Comparison of ENCODE assay signal across 27 cellular contexts in genomic region chr2:31251851-31252250, GRCh38. TPM values are rescaled to one million over a fixed set of nuclear protein-coding genes. Genes with fewer than 3 reads are reported as not detected.
"Had no signal": no experiment of that assay in that cellular context is flagged by ENCODE, and none has a peak within 500 bp of the region (broad histone marks: within the 10 kb centered on the region; RNA-seq: fewer than 3 reads in every experiment).

No MANE protein-coding gene starts in this region.

- H3K4me1 ChIP-seq: ascending aorta, body of pancreas had no signal

- H3K4me3 Mint-ChIP-seq: activated CD4-positive, alpha-beta memory T cell treated with anti-CD3 and anti-CD28 coated beads for 36 hours; activated CD4-positive, alpha-beta T cell treated with anti-CD3 and anti-CD28 coated beads, Interleukin-2, amount 10 ng/mL, durations not matched to agents 7 days and 5 days; activated naive CD8-positive, alpha-beta T cell treated with anti-CD3 and anti-CD28 coated beads, Interleukin-2, amount 50 U/mL, for 24 hours; activated T-cell treated with anti-CD3 and anti-CD28 coated beads, Interleukin-2, amount 50 U/mL, for 4 hours; central memory CD8-positive, alpha-beta T cell; T-helper 1 cell treated with Interleukin-12 subunit alpha and Interleukin-12 subunit beta and Interleukin-4 antibody, amounts not matched to agents 30 μg/mL and 1 μg/mL, for 36 hours; WTC11 had no signal

- DNase-seq: activated CD4-positive, alpha-beta memory T cell treated with anti-CD3 and anti-CD28 coated beads for 36 hours; activated CD4-positive, alpha-beta T cell treated with anti-CD3 and anti-CD28 coated beads, Interleukin-2, amount 10 ng/mL, durations not matched to agents 7 days and 5 days; activated CD8-positive, alpha-beta memory T cell treated with anti-CD3 and anti-CD28 coated beads for 24 hours; activated effector memory CD4-positive, alpha-beta T cell treated with anti-CD3 and anti-CD28 coated beads, Interleukin-2, amount 50 U/mL, for 16 hours; activated naive CD4-positive, alpha-beta T cell treated with Interleukin-2 at 50 U/mL for 16 hours; activated naive CD8-positive, alpha-beta T cell treated with anti-CD3 and anti-CD28 coated beads, Interleukin-2, amount 50 U/mL, for 24 hours; activated T-cell treated with anti-CD3 and anti-CD28 coated beads, Interleukin-2, amount 50 U/mL, for 4 hours; amniotic stem cell; body of pancreas; KBM-7; NCI-H1092; NCI-H1417; NCI-H1694; NCI-H2029; NCI-H2107; NCI-H2171 treated with DMSO at 0.1 percent for 48 hours; NCI-H226; NCI-H510A; NCI-H526 treated with DMSO at 0.1 percent for 48 hours; NCI-H82; PC-3; SHP77 treated with DMSO at 0.1 percent for 48 hours had no signal

- H3K36me3 Mint-ChIP-seq: activated CD4-positive, alpha-beta memory T cell treated with anti-CD3 and anti-CD28 coated beads for 36 hours; activated naive CD4-positive, alpha-beta T cell treated with anti-CD3 and anti-CD28 coated beads, Interleukin-2, amount 50 U/mL, for 72 hours had no signal

- H3K27me3 ChIP-seq: ascending aorta, body of pancreas had no signal

- H3K9me3 ChIP-seq: ascending aorta, body of pancreas had no signal

- H3K27ac ChIP-seq: ascending aorta, body of pancreas had no signal

- H3K27ac Mint-ChIP-seq: activated CD4-positive, alpha-beta memory T cell treated with anti-CD3 and anti-CD28 coated beads for 36 hours; activated CD4-positive, alpha-beta T cell treated with anti-CD3 and anti-CD28 coated beads, Interleukin-2, amount 10 ng/mL, durations not matched to agents 7 days and 5 days; activated naive CD4-positive, alpha-beta T cell treated with anti-CD3 and anti-CD28 coated beads, Interleukin-2, amount 50 U/mL, for 72 hours; activated naive CD8-positive, alpha-beta T cell treated with anti-CD3 and anti-CD28 coated beads, Interleukin-2, amount 50 U/mL, for 24 hours; T-helper 1 cell treated with Interleukin-12 subunit alpha and Interleukin-12 subunit beta and Interleukin-4 antibody, amounts not matched to agents 30 μg/mL and 1 μg/mL, for 36 hours; WTC11 had no signal

- ATAC-seq: activated naive CD4-positive, alpha-beta T cell treated with anti-CD3 and anti-CD28 coated beads, Interleukin-2, amount 50 U/mL, for 72 hours; activated naive CD8-positive, alpha-beta T cell treated with anti-CD3 and anti-CD28 coated beads, Interleukin-2, amount 50 U/mL, for 24 hours; activated T-cell treated with anti-CD3 and anti-CD28 coated beads, Interleukin-2, amount 50 U/mL, for 4 hours; body of pancreas; PC-3; WTC11 had no signal

- H3K27me3 Mint-ChIP-seq: activated CD4-positive, alpha-beta memory T cell treated with anti-CD3 and anti-CD28 coated beads for 36 hours; activated CD4-positive, alpha-beta T cell treated with anti-CD3 and anti-CD28 coated beads, Interleukin-2, amount 10 ng/mL, durations not matched to agents 7 days and 5 days; activated naive CD8-positive, alpha-beta T cell treated with anti-CD3 and anti-CD28 coated beads, Interleukin-2, amount 50 U/mL, for 24 hours; central memory CD8-positive, alpha-beta T cell had no signal

- H3K4me1 Mint-ChIP-seq: activated CD4-positive, alpha-beta T cell treated with anti-CD3 and anti-CD28 coated beads, Interleukin-2, amount 10 ng/mL, durations not matched to agents 7 days and 5 days; central memory CD8-positive, alpha-beta T cell had no signal

- H3K9me3 Mint-ChIP-seq: activated CD4-positive, alpha-beta memory T cell treated with anti-CD3 and anti-CD28 coated beads for 36 hours; activated CD4-positive, alpha-beta T cell treated with anti-CD3 and anti-CD28 coated beads, Interleukin-2, amount 10 ng/mL, durations not matched to agents 7 days and 5 days; activated naive CD4-positive, alpha-beta T cell treated with anti-CD3 and anti-CD28 coated beads, Interleukin-2, amount 50 U/mL, for 72 hours; activated naive CD8-positive, alpha-beta T cell treated with anti-CD3 and anti-CD28 coated beads, Interleukin-2, amount 50 U/mL, for 24 hours; activated T-cell treated with anti-CD3 and anti-CD28 coated beads, Interleukin-2, amount 50 U/mL, for 4 hours; central memory CD8-positive, alpha-beta T cell; T-helper 1 cell treated with Interleukin-12 subunit alpha and Interleukin-12 subunit beta and Interleukin-4 antibody, amounts not matched to agents 30 μg/mL and 1 μg/mL, for 36 hours; WTC11 had no signal

- H3K4me3 ChIP-seq: ascending aorta, body of pancreas had no signal

RNA-seq across cellular contexts. Expression of gene CAPN14, which starts 34.5 kb away (rescaled TPM):
- total RNA-seq: ascending aorta, body of pancreas, PC-3 had no signal
